ENCODE assay signal across 9 cellular contexts in genomic region chr6:44606976-44607375, GRCh38.
"Had no signal": no experiment of that assay in that cellular context is flagged by ENCODE, and none has a peak within 500 bp of the region (broad histone marks: within the 10 kb centered on the region; RNA-seq: fewer than 3 reads in every experiment).

No MANE protein-coding gene starts in this region.

- H3K4me1 Mint-ChIP-seq: memory B cell had no signal

- H3K27ac Mint-ChIP-seq: memory B cell had no signal

- ATAC-seq: foreskin keratinocyte had no signal

- DNase-seq: effector CD4-positive, alpha-beta T cell; effector memory CD4-positive, alpha-beta T cell; foreskin keratinocyte; glutamatergic neuron; hippocampal formation; mammary epithelial cell; mesendoderm; midbrain had no signal

- H3K9me3 Mint-ChIP-seq: memory B cell had no signal

- H3K4me3 Mint-ChIP-seq: memory B cell had no signal
